In the genomic region with DNA sequence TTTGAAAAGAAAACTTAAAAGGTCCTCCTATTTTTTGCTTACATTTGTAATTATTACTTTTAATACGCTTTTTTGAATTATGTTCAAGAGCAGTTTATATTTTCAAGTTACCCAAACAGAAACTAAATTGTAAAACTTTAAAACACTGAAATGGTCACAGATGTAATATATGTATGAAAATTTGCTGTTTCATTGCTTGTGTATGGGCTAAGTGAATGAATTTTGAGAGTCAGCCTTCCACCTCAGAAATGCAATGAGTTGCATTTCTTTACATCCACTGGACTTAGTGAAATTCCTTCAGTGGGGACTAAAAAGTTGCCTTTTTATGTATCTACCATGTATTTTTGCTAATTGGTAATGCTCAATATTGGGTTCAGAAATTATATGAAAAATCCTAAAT, we compare ENCODE assay signal across 8 cellular contexts. TPM values are rescaled to one million over a fixed set of nuclear protein-coding genes. Genes with fewer than 3 reads are reported as not detected.
DNase-seq lines count a peak whose midpoint lies in the region; ATAC-seq and TF ChIP-seq lines count a peak whose summit lies in the region.

No MANE protein-coding gene starts in this region.

- H3K4me3 ChIP-seq in iPS-15b (ENCODE audit: low read depth, low read length) = peak overlapping the region; percentile 93
- peak overlapping the region; percentile 98 for H3K4me3 ChIP-seq in suprapubic skin

- no peak overlapping the region for H3K27ac ChIP-seq in suprapubic skin

- no peaks in the 10 kb centered on the region for H3K9me3 Mint-ChIP-seq in activated T-cell treated with anti-CD3 and anti-CD28 coated beads, Interleukin-2, amount 50 U/mL, for 72 hours
- H3K9me3 Mint-ChIP-seq in activated naive CD8-positive, alpha-beta T cell (ENCODE audit: low read depth) = no peaks in the 10 kb centered on the region

- no peaks in the 10 kb centered on the region for H3K36me3 ChIP-seq in iPS-15b (ENCODE audit: control insufficient read depth, insufficient read depth, low read length)
- H3K36me3 ChIP-seq in suprapubic skin = no peaks in the 10 kb centered on the region

- H3K4me1 ChIP-seq in iPS-15b (ENCODE audit: control insufficient read depth, insufficient read depth, low read length) (peaks cover 2% of the 10 kb centered on the region), suprapubic skin (peaks cover 35% of the 10 kb centered on the region)

- H3K27me3 Mint-ChIP-seq in activated T-cell treated with anti-CD3 and anti-CD28 coated beads, Interleukin-2, amount 50 U/mL, for 72 hours (ENCODE audit: low read depth) = no peaks in the 10 kb centered on the region
- no peaks in the 10 kb centered on the region for H3K27me3 Mint-ChIP-seq in activated naive CD8-positive, alpha-beta T cell

- H3K27me3 ChIP-seq in iPS-15b (ENCODE audit: control insufficient read depth, insufficient read depth, low read length) (no peaks in the 10 kb centered on the region), suprapubic skin (no peaks in the 10 kb centered on the region)

- no peak for TF ChIP-seq CTCF in suprapubic skin (IDR thresholded peaks at IDR 0.05)

- TF ChIP-seq POLR2A in suprapubic skin (IDR thresholded peaks at IDR 0.05) = no peak

- peaks cover 0 to 2% of the 10 kb centered on the region in 2 donors for H3K36me3 Mint-ChIP-seq in activated T-cell treated with anti-CD3 and anti-CD28 coated beads, Interleukin-2, amount 50 U/mL, for 72 hours (ENCODE audit: insufficient read depth in 2 of 2)
- H3K36me3 Mint-ChIP-seq in activated naive CD8-positive, alpha-beta T cell = no peaks in the 10 kb centered on the region

- 46% methylated on average over 1 of the region's 1 CpG for WGBS in suprapubic skin

- H3K9ac ChIP-seq in iPS-15b (ENCODE audit: low read depth, low read length) = no peak overlapping the region

- H3K4me3 Mint-ChIP-seq in activated T-cell treated with anti-CD3 and anti-CD28 coated beads, Interleukin-2, amount 50 U/mL, for 72 hours = peak overlapping the region; percentile 94
- H3K4me3 Mint-ChIP-seq in activated naive CD8-positive, alpha-beta T cell = peak overlapping the region; percentile 96

- peaks cover 40% of the 10 kb centered on the region for H3K4me1 Mint-ChIP-seq in activated T-cell treated with anti-CD3 and anti-CD28 coated beads, Interleukin-2, amount 50 U/mL, for 72 hours (ENCODE audit: low read depth)
- H3K4me1 Mint-ChIP-seq in activated naive CD8-positive, alpha-beta T cell (ENCODE audit: low read depth) = peaks cover 43% of the 10 kb centered on the region

- H3K9me3 ChIP-seq in iPS-15b (ENCODE audit: control insufficient read depth, insufficient read depth, low read length) = no peaks in the 10 kb centered on the region
- H3K9me3 ChIP-seq in suprapubic skin = no peaks in the 10 kb centered on the region

- no peak overlapping the region for H3K27ac Mint-ChIP-seq in activated T-cell treated with anti-CD3 and anti-CD28 coated beads, Interleukin-2, amount 50 U/mL, for 72 hours
- no peak overlapping the region for H3K27ac Mint-ChIP-seq in activated naive CD8-positive, alpha-beta T cell

- no peak for DNase-seq in activated T-cell treated with anti-CD3 and anti-CD28 coated beads, Interleukin-2, amount 50 U/mL, for 72 hours
- DNase-seq in activated T-cell treated with anti-CD3 and anti-CD28 coated beads for 4 hours (no peak), suprapubic skin (ENCODE audit: low spot score in 2 of 2) (no peak), DMS114 treated with DMSO at 0.1 percent for 48 hours (lab: John Stamatoyannopoulos, UW; ENCODE audit: unreplicated experiment) (no peak), SW 1271 (lab: John Stamatoyannopoulos, UW) (no peak)
- no peak for DNase-seq in stimulated activated CD4-positive, alpha-beta T cell treated with anti-CD3 and anti-CD28 coated beads, Interleukin-2, amount 100 ng/mL, for 24 hours

- TF ChIP-seq EP300 in suprapubic skin (IDR thresholded peaks at IDR 0.05) = no peak

- ATAC-seq in activated T-cell treated with anti-CD3 and anti-CD28 coated beads, Interleukin-2, amount 50 U/mL, for 72 hours (replicated peaks in 1 of 2) = no peak

RNA-seq across cellular contexts. Expression of a gene that starts 1.6 kb away (rescaled TPM):
- total RNA-seq in activated T-cell treated with anti-CD3 and anti-CD28 coated beads, Interleukin-2, amount 50 U/mL, for 72 hours = 10 to 100 TPM; 39.0 to 39.1 TPM
- 10 to 100 TPM; 29.9 to 33.4 (median 32.1) TPM for total RNA-seq in suprapubic skin

RNA-seq across cellular contexts. Expression of a gene that starts 37.7 kb away (rescaled TPM):
- 100 to 1,000 TPM; 439 to 902 TPM for total RNA-seq in activated T-cell treated with anti-CD3 and anti-CD28 coated beads, Interleukin-2, amount 50 U/mL, for 72 hours
- 10 to 100 TPM; 17.2 to 24.9 (median 21.2) TPM for total RNA-seq in suprapubic skin

RNA-seq across cellular contexts. Expression of a gene that starts 54.5 kb away (rescaled TPM):
- total RNA-seq in activated T-cell treated with anti-CD3 and anti-CD28 coated beads, Interleukin-2, amount 50 U/mL, for 72 hours = 10 to 100 TPM; 65.2 to 67.5 TPM
- total RNA-seq in suprapubic skin = 10 to 100 TPM; 27.9 to 53.1 (median 30.5) TPM

Comparison
In these comparisons a context has a peak if more than half of its experiments do, and no peak if none do; other contexts are left out.
1. RNA of a gene that starts 37.7 kb away (total RNA-seq): 439 to 902 TPM in activated T-cell treated with anti-CD3 and anti-CD28 coated beads, Interleukin-2, amount 50 U/mL, for 72 hours; 17.2 to 24.9 TPM in suprapubic skin; every median in the first group is over 10 times any median in the second.